In the genomic region with DNA sequence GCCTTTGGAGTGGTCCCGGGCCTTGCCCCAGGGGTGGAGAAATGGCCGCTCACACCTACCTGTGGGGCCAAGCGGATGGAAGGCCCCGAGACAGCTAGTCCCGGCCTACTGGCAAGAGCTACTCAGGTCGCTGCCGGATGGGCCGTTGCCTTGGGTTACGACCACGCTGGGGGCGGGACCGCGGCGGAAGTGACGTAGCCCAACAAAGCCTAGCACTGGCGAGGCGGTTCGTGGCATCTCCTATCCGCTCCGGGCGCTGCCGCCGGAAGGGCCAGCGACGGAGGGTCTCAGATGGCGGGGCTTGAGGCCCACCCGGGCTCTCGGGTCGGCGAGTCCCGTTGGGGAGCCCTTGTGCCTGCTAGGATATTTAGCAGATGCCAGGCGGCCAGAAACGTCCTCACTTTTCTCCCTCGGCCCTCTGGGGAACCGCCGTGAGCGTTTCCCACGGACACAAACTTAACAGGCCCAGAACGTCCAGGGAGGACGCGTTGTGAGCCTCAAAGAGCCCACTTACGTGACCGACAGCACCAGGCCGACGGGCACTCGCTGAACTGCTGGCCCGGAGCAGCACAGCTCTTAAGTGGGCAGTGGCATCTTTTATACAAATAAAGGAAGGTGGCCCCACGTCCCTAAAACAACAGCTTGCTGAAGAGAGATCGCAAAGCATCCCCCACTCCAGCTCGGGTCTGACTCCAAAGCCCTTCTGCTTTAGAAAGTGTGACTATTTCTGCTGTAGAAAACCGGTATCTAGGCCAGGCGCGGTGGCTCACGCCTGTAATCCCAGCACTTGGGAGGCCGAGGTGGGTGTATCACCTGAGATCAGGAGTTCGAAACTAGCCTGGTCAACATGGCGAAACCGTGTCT, we compare ENCODE assay signal across 8 cellular contexts. TPM values are rescaled to one million over a fixed set of nuclear protein-coding genes. Genes with fewer than 3 reads are reported as not detected.
DNase-seq lines count a peak whose midpoint lies in the region; ATAC-seq, FAIRE-seq and TF ChIP-seq lines count a peak whose summit lies in the region.

Gene C16orf46 (minus strand): TSS at position 162 of the 864 bp plus-strand sequence. CDS start 13,283 bp downstream, outside the sequence.

- H3K4me1 Mint-ChIP-seq in GM23338: peaks cover 7% of the 10 kb centered on the region; the same call in 2 of the 3 replicates
- H3K4me1 Mint-ChIP-seq in naive thymus-derived CD8-positive, alpha-beta T cell: peaks cover 0 to 8% (median 2%) of the 10 kb centered on the region in 4 donors
- no peaks in the 10 kb centered on the region for H3K4me1 Mint-ChIP-seq in stimulated activated memory B cell treated with anti-CD40 and anti-IgM and Interleukin-4, amounts not matched to agents 10 μg/mL and 1 μg/mL and 100 μg/mL, for 72 hours

- TF ChIP-seq CTCF in GM23338 (conservative IDR thresholded peaks at IDR 0.05; ENCODE audit: low read depth in 2 of 2): no peak

- peaks cover 19% of the 10 kb centered on the region for H3K4me1 ChIP-seq in GM23338 (ENCODE audit: insufficient read depth)

- H3K79me2 ChIP-seq in GM23338 (replicated peaks; ENCODE audit: insufficient read depth): no peaks in the 10 kb centered on the region

- ATAC-seq in GM23338: peak; percentile 96
- peak; percentile 77 to 82 for ATAC-seq in naive thymus-derived CD8-positive, alpha-beta T cell
- peak; percentile 97 for ATAC-seq in stimulated activated memory B cell treated with anti-CD40 and anti-IgM and Interleukin-4, amounts not matched to agents 10 μg/mL and 1 μg/mL and 100 μg/mL, for 72 hours

- peaks cover 6% of the 10 kb centered on the region for H3K27me3 Mint-ChIP-seq in GM23338 (ENCODE audit: insufficient read depth, low read depth, poor library complexity)
- peaks cover 0 to 2% (median 0%) of the 10 kb centered on the region in 5 donors for H3K27me3 Mint-ChIP-seq in naive thymus-derived CD8-positive, alpha-beta T cell
- H3K27me3 Mint-ChIP-seq in stimulated activated memory B cell treated with anti-CD40 and anti-IgM and Interleukin-4, amounts not matched to agents 10 μg/mL and 1 μg/mL and 100 μg/mL, for 72 hours: no peaks in the 10 kb centered on the region

- peak within 1 kb of the TSS; percentile 98 for H2AFZ ChIP-seq in GM23338

- POLR2A ChIA-PET in naive thymus-derived CD8-positive, alpha-beta T cell (lab: Charles Lee): interaction anchor here (1.2 to 3.4 kb wide), 10 partner anchors 11 to 237 kb away, joined by 3 to 29 read pairs (median 4); partner anchors contain the start of genes ATMIN, CENPN, CMC2 and GAN

- H3K9me2 ChIP-seq in GM23338 (ENCODE audit: insufficient read depth): no peaks in the 10 kb centered on the region

- peak within 1 kb of the TSS; percentile 91 for H3K4me2 ChIP-seq in GM23338

- H3K36me3 Mint-ChIP-seq in GM23338 (ENCODE audit: low read depth): peaks cover 10% of the 10 kb centered on the region
- H3K36me3 Mint-ChIP-seq in naive thymus-derived CD8-positive, alpha-beta T cell: no peaks in the 10 kb centered on the region
- no peaks in the 10 kb centered on the region for H3K36me3 Mint-ChIP-seq in stimulated activated memory B cell treated with anti-CD40 and anti-IgM and Interleukin-4, amounts not matched to agents 10 μg/mL and 1 μg/mL and 100 μg/mL, for 72 hours

- DNase-seq in EH (ENCODE audit: low read depth) (peak; percentile 96), GM23338 (ENCODE audit: low spot score) (peak; percentile 98), Kasumi-1 (lab: John Stamatoyannopoulos, UW) (peak; percentile 87 to 89), RCC 7860 (ENCODE audit: low spot score) (peak; percentile 85), fibroblast of peridontal ligament (ENCODE audit: extremely low read depth) (peak; percentile 93)
- DNase-seq in activated T-helper 1 cell treated with anti-CD3 and anti-CD28 coated beads, Interleukin-2, amount 50 U/mL, for 16 hours (ENCODE audit: low read depth in 1 of 2, low spot score in 1 of 2): peak; percentile 95 to 96
- DNase-seq in naive thymus-derived CD8-positive, alpha-beta T cell: peak in 9 of 10 donors; percentile 91 to 98 (median 96)

- peak within 1 kb of the TSS; percentile 94 for H3K27ac ChIP-seq in GM23338 (ENCODE audit: low read depth)

- H3K27ac Mint-ChIP-seq in GM23338: no peak within 1 kb of the TSS
- H3K27ac Mint-ChIP-seq in naive thymus-derived CD8-positive, alpha-beta T cell: peak within 1 kb of the TSS in 5 of 10 donors; percentile 24 to 91 (median 43)
- no peak within 1 kb of the TSS for H3K27ac Mint-ChIP-seq in stimulated activated memory B cell treated with anti-CD40 and anti-IgM and Interleukin-4, amounts not matched to agents 10 μg/mL and 1 μg/mL and 100 μg/mL, for 72 hours

- no peaks in the 10 kb centered on the region for H3K36me3 ChIP-seq in GM23338 (ENCODE audit: insufficient read depth)

- FAIRE-seq in RCC 7860 (lab: Jason Lieb, UNC): no peak

- no peaks in the 10 kb centered on the region for H4K20me1 ChIP-seq in GM23338 (replicated peaks; ENCODE audit: insufficient read depth)

- H3K4me3 ChIP-seq in GM23338: peak within 1 kb of the TSS; percentile 89

- H3K4me3 Mint-ChIP-seq in GM23338: no peak within 1 kb of the TSS
- peak within 1 kb of the TSS in 3 of 10 donors; percentile 45 to 58 (median 55) for H3K4me3 Mint-ChIP-seq in naive thymus-derived CD8-positive, alpha-beta T cell
- peak within 1 kb of the TSS; percentile 18 for H3K4me3 Mint-ChIP-seq in stimulated activated memory B cell treated with anti-CD40 and anti-IgM and Interleukin-4, amounts not matched to agents 10 μg/mL and 1 μg/mL and 100 μg/mL, for 72 hours

- no peaks in the 10 kb centered on the region for H3K27me3 ChIP-seq in GM23338 (ENCODE audit: insufficient read depth)

- no peaks in the 10 kb centered on the region for H3K9me3 Mint-ChIP-seq in GM23338
- no peaks in the 10 kb centered on the region for H3K9me3 Mint-ChIP-seq in naive thymus-derived CD8-positive, alpha-beta T cell
- no peaks in the 10 kb centered on the region for H3K9me3 Mint-ChIP-seq in stimulated activated memory B cell treated with anti-CD40 and anti-IgM and Interleukin-4, amounts not matched to agents 10 μg/mL and 1 μg/mL and 100 μg/mL, for 72 hours

- no peaks in the 10 kb centered on the region for H3F3A ChIP-seq in GM23338 (replicated peaks; ENCODE audit: low read depth)

TF ChIP-seq in GM23338, 12 proteins besides CTCF, POLR2A, EP300 and RAD21 (continues in another document):
- TF ChIP-seq, protein P1, sequence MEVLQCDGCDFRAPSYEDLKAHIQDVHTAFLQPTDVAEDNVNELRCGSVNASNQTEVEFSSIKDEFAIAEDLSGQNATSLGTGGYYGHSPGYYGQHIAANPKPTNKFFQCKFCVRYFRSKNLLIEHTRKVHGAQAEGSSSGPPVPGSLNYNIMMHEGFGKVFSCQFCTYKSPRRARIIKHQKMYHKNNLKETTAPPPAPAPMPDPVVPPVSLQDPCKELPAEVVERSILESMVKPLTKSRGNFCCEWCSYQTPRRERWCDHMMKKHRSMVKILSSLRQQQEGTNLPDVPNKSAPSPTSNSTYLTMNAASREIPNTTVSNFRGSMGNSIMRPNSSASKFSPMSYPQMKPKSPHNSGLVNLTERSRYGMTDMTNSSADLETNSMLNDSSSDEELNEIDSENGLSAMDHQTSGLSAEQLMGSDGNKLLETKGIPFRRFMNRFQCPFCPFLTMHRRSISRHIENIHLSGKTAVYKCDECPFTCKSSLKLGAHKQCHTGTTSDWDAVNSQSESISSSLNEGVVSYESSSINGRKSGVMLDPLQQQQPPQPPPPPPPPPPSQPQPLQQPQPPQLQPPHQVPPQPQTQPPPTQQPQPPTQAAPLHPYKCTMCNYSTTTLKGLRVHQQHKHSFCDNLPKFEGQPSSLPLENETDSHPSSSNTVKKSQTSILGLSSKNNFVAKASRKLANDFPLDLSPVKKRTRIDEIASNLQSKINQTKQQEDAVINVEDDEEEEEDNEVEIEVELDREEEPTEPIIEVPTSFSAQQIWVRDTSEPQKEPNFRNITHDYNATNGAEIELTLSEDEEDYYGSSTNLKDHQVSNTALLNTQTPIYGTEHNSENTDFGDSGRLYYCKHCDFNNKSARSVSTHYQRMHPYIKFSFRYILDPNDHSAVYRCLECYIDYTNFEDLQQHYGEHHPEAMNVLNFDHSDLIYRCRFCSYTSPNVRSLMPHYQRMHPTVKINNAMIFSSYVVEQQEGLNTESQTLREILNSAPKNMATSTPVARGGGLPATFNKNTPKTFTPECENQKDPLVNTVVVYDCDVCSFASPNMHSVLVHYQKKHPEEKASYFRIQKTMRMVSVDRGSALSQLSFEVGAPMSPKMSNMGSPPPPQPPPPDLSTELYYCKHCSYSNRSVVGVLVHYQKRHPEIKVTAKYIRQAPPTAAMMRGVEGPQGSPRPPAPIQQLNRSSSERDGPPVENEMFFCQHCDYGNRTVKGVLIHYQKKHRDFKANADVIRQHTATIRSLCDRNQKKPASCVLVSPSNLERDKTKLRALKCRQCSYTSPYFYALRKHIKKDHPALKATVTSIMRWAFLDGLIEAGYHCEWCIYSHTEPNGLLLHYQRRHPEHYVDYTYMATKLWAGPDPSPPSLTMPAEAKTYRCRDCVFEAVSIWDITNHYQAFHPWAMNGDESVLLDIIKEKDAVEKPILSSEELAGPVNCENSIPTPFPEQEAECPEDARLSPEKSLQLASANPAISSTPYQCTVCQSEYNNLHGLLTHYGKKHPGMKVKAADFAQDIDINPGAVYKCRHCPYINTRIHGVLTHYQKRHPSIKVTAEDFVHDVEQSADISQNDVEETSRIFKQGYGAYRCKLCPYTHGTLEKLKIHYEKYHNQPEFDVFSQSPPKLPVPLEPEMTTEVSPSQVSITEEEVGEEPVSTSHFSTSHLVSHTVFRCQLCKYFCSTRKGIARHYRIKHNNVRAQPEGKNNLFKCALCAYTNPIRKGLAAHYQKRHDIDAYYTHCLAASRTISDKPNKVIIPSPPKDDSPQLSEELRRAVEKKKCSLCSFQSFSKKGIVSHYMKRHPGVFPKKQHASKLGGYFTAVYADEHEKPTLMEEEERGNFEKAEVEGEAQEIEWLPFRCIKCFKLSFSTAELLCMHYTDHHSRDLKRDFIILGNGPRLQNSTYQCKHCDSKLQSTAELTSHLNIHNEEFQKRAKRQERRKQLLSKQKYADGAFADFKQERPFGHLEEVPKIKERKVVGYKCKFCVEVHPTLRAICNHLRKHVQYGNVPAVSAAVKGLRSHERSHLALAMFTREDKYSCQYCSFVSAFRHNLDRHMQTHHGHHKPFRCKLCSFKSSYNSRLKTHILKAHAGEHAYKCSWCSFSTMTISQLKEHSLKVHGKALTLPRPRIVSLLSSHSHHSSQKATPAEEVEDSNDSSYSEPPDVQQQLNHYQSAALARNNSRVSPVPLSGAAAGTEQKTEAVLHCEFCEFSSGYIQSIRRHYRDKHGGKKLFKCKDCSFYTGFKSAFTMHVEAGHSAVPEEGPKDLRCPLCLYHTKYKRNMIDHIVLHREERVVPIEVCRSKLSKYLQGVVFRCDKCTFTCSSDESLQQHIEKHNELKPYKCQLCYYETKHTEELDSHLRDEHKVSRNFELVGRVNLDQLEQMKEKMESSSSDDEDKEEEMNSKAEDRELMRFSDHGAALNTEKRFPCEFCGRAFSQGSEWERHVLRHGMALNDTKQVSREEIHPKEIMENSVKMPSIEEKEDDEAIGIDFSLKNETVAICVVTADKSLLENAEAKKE (CRISPR knock-in tag; IDR thresholded peaks at IDR 0.05): no peak

RNA-seq across cellular contexts. Expression of gene C16orf46, which starts in this region (rescaled TPM):
- 0.59 and 0.78 TPM in 2 replicates for total RNA-seq in GM23338 (2014; rRNA removed; shearing (Covaris generic))
- 1.3 and 1.4 TPM in 2 replicates for polyA plus RNA-seq in GM23338 (2016; fragmentation: Nextera tagmentation; extraction: Ambion mirVana)
- total RNA-seq in naive thymus-derived CD8-positive, alpha-beta T cell: under 1 TPM in 1 of 2 experiments, not detected in 1; 0.55 TPM
- under 1 TPM; 0.14 to 0.23 (median 0.16) TPM for polyA plus RNA-seq in naive thymus-derived CD8-positive, alpha-beta T cell

Comparison
In these comparisons a context has a peak if more than half of its experiments do, and no peak if none do; other contexts are left out.
1. Peak in every context shown above with its lines: DNase-seq, ATAC-seq, H3K4me3 ChIP-seq and H3K27ac ChIP-seq.
2. Peak in DNase-seq and ATAC-seq in naive thymus-derived CD8-positive, alpha-beta T cell; RNA of the gene not detected or under 1 TPM.